ENCODE assay signal across 10 cellular contexts in genomic region chr18:75408554-75409506, GRCh38. TPM values are rescaled to one million over a fixed set of nuclear protein-coding genes. Genes with fewer than 3 reads are reported as not detected.
DNase-seq lines count a peak whose midpoint lies in the region; ATAC-seq lines count a peak whose summit lies in the region.
"Had no signal": no experiment of that assay in that cellular context is flagged by ENCODE, and none has a peak within 500 bp of the region (broad histone marks: within the 10 kb centered on the region; RNA-seq: fewer than 3 reads in every experiment).

No MANE protein-coding gene starts in this region.

- ATAC-seq in T-helper 17 cell (no peak), GM21786 (IDR thresholded peaks at IDR 0.05; ENCODE audit: unreplicated experiment) (no peak)

- H3K36me3 Mint-ChIP-seq in T-helper 17 cell (ENCODE audit: low read depth) = no peaks in the 10 kb centered on the region

- H3K27me3 Mint-ChIP-seq in T-helper 17 cell = peaks cover 50% of the 10 kb centered on the region

- no peaks in the 10 kb centered on the region for H3K36me3 ChIP-seq in SJSA1
- H3K36me3 ChIP-seq: pancreas had no signal

- DNase-seq in activated CD8-positive, alpha-beta memory T cell treated with anti-CD3 and anti-CD28 coated beads for 24 hours = peak; percentile 58
- no peak for DNase-seq in activated CD8-positive, alpha-beta memory T cell treated with anti-CD3 and anti-CD28 coated beads, Interleukin-2, amount 50 U/mL, for 4 hours
- DNase-seq in SJSA1 (ENCODE audit: low read depth in 1 of 2, low spot score in 2 of 2) = peak; percentile 91 to 92
- DNase-seq in fibroblast of peridontal ligament (ENCODE audit: extremely low read depth) = peak; percentile 95
- DNase-seq in stimulated activated CD8-positive, alpha-beta memory T cell treated with anti-CD3 and anti-CD28 coated beads, Interleukin-7, amount 100 ng/mL, for 48 hours (ENCODE audit: extremely low read depth in 1 of 2, low read depth in 1 of 2) = peak; percentile 4 to 50
- no peak for DNase-seq in HT-29 (ENCODE audit: low spot score)
- no peak for DNase-seq in T-helper 17 cell
- DNase-seq: pancreas had no signal

- H3K27ac ChIP-seq in SJSA1 = peak overlapping the region; percentile 27
- H3K27ac ChIP-seq: HL-60, pancreas had no signal

- no peak overlapping the region for H3K27ac Mint-ChIP-seq in T-helper 17 cell

- no peaks in the 10 kb centered on the region for H3K27me3 ChIP-seq in SJSA1 (replicated peaks)
- H3K27me3 ChIP-seq: pancreas had no signal

- peaks cover 3% of the 10 kb centered on the region for H3K4me1 Mint-ChIP-seq in T-helper 17 cell

- no peak overlapping the region for H3K4me3 Mint-ChIP-seq in T-helper 17 cell

- H3K9me3 ChIP-seq in SJSA1 (replicated peaks) (no peaks in the 10 kb centered on the region), T-helper 17 cell (ENCODE audit: control insufficient read depth, low read length, poor library complexity, severe bottlenecking) (no peaks in the 10 kb centered on the region)
- H3K9me3 ChIP-seq: pancreas had no signal

- peaks cover 31% of the 10 kb centered on the region for H3K4me1 ChIP-seq in SJSA1 (replicated peaks)
- H3K4me1 ChIP-seq: pancreas had no signal

- no peak overlapping the region for H3K4me3 ChIP-seq in SJSA1
- H3K4me3 ChIP-seq: pancreas had no signal

RNA-seq across cellular contexts. Expression of gene SMIM21, which starts 18.7 kb away (rescaled TPM):
- not detected in 2 replicates for total RNA-seq in SJSA1 (2014; rRNA removed; shearing (Covaris generic))
- not detected in 2 replicates for total RNA-seq in HT-29 (2014; rRNA removed; shearing (Covaris generic))
- total RNA-seq in T-helper 17 cell = not detected
- total RNA-seq: pancreas had no signal

Comparison
In these comparisons a context has a peak if more than half of its experiments do, and no peak if none do; other contexts are left out.
1. DNase-seq: peak in activated CD8-positive, alpha-beta memory T cell treated with anti-CD3 and anti-CD28 coated beads for 24 hours (single experiment), SJSA1 (2 of 2), fibroblast of peridontal ligament (single experiment) and stimulated activated CD8-positive, alpha-beta memory T cell treated with anti-CD3 and anti-CD28 coated beads, Interleukin-7, amount 100 ng/mL, for 48 hours (2 of 2); none in activated CD8-positive, alpha-beta memory T cell treated with anti-CD3 and anti-CD28 coated beads, Interleukin-2, amount 50 U/mL, for 4 hours (single experiment), HT-29 (single experiment) and T-helper 17 cell (0 of 3).